ENCODE assay signal across 8 cellular contexts in genomic region chr6:136547336-136547735, GRCh38. TPM values are rescaled to one million over a fixed set of nuclear protein-coding genes. Genes with fewer than 3 reads are reported as not detected.
DNase-seq lines count a peak whose midpoint lies in the region; ATAC-seq and TF ChIP-seq lines count a peak whose summit lies in the region.

No MANE protein-coding gene starts in this region.

- POLR2A ChIA-PET in HEK293T (lab: Yijun Ruan, JAX) = interaction anchor here (0.8 to 1.3 kb wide), 2 partner anchors 258 to 296 kb away, joined by 3 to 5 read pairs; partner anchors contain the start of gene BCLAF1

- H3K4me3 ChIP-seq in upper lobe of left lung = no peak overlapping the region

- TF ChIP-seq CTCF in upper lobe of left lung (IDR thresholded peaks at IDR 0.05) = peak in 4 of 6 experiments; percentile 26 to 52 (median 46)

- peak; percentile 65 for DNase-seq in AG20443 (ENCODE audit: low spot score)
- peak; percentile 52 for DNase-seq in HEK293T (ENCODE audit: extremely low spot score)
- peak; percentile 30 for DNase-seq in RPMI8226
- peak; percentile 32 for DNase-seq in fibroblast of the conjunctiva (ENCODE audit: low read depth)
- DNase-seq in upper lobe of left lung = no peak
- DNase-seq in stimulated activated CD4-positive, alpha-beta T cell treated with anti-CD3 and anti-CD28 coated beads, Interleukin-15, amount 100 ng/mL, for 24 hours = no peak
- DNase-seq in activated T-cell treated with anti-CD3 and anti-CD28 coated beads for 4 hours = no peak

- 39 to 43% methylated on average over 4 of the region's 4 CpGs for WGBS in upper lobe of left lung, 2 donors

- H3K27ac ChIP-seq in upper lobe of left lung = no peak overlapping the region

- no peaks in the 10 kb centered on the region for H3K36me3 ChIP-seq in upper lobe of left lung

- ATAC-seq in upper lobe of left lung (ENCODE audit: low FRiP score in 2 of 2) (no peak), GM21529 (IDR thresholded peaks at IDR 0.05; ENCODE audit: unreplicated experiment) (no peak)

- TF ChIP-seq POLR2A in upper lobe of left lung (IDR thresholded peaks at IDR 0.05) = no peak

- H3K9me3 ChIP-seq in upper lobe of left lung = no peaks in the 10 kb centered on the region

- peaks cover 17 to 23% (median 18%) of the 10 kb centered on the region in 4 donors for H3K4me1 ChIP-seq in upper lobe of left lung

- peaks cover 0 to 13% (median 2%) of the 10 kb centered on the region in 4 donors for H3K27me3 ChIP-seq in upper lobe of left lung

- no peak for TF ChIP-seq EP300 in upper lobe of left lung (IDR thresholded peaks at IDR 0.05)

- CTCF ChIA-PET in HEK293T (lab: Yijun Ruan, JAX) = interaction anchor here (0.5 to 1.7 kb wide), 16 partner anchors 13 to 297 kb away, joined by 3 to 23 read pairs (median 4); partner anchors contain the start of gene MTFR2

TF ChIP-seq in HEK293T, 16 proteins besides CTCF, POLR2A, EP300 and RAD21:
- TF ChIP-seq ZNF384 (IDR thresholded peaks at IDR 0.05) = peak; percentile 83
- TF ChIP-seq FOXA1 (IDR thresholded peaks at IDR 0.05) = no peak

RNA-seq across cellular contexts. Expression of gene MAP7, which starts 2.9 kb away (rescaled TPM):
- total RNA-seq in upper lobe of left lung = 10 to 100 TPM; 18.1 to 26.6 (median 24.2) TPM

Comparison
In these comparisons a context has a peak if more than half of its experiments do, and no peak if none do; other contexts are left out.
1. DNase-seq: peak in AG20443 (single experiment), HEK293T (single experiment), RPMI8226 (single experiment) and fibroblast of the conjunctiva (single experiment); none in upper lobe of left lung (0 of 2), stimulated activated CD4-positive, alpha-beta T cell treated with anti-CD3 and anti-CD28 coated beads, Interleukin-15, amount 100 ng/mL, for 24 hours (single experiment) and activated T-cell treated with anti-CD3 and anti-CD28 coated beads for 4 hours (single experiment).